In the genomic region with DNA sequence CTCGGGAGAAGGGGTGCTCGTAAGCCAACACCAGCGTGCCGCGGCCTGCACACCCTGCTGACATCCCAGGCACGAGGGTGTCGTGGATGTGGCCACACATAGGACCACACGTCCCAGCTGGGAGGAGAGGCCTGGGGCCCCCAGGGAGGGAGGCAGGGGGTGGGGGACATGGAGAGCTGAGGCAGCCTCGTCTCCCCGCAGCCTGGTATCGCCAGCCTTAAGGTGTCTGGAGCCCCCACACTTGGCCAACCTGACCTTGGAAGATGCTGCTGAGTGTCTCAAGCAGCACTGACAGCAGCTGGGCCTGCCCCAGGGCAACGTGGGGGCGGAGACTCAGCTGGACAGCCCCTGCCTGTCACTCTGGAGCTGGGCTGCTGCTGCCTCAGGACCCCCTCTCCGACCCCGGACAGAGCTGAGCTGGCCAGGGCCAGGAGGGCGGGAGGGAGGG, we compare ENCODE assay signal across 29 cellular contexts.
"Had no signal": no experiment of that assay in that cellular context is flagged by ENCODE, and none has a peak within 500 bp of the region (broad histone marks: within the 10 kb centered on the region; RNA-seq: fewer than 3 reads in every experiment).

No MANE protein-coding gene starts in this region.

- H3K4me3 ChIP-seq: cardiac muscle cell had no signal

- H3K4me3 Mint-ChIP-seq: activated B cell treated with CpG ODN at 0.5 μM for 24 hours; activated CD4-positive, alpha-beta memory T cell treated with anti-CD3 and anti-CD28 coated beads, Interleukin-2, amount 10 ng/mL, durations not matched to agents 7 days and 5 days; activated CD4-positive, alpha-beta T cell treated with anti-CD3 and anti-CD28 coated beads, Interleukin-2, amount 10 ng/mL, durations not matched to agents 7 days and 5 days; activated naive CD4-positive, alpha-beta T cell treated with anti-CD3 and anti-CD28 coated beads for 36 hours; activated naive CD8-positive, alpha-beta T cell had no signal

- H3K27me3 ChIP-seq: brain microvascular endothelial cell, cardiac muscle cell had no signal

- H3K27me3 Mint-ChIP-seq: activated B cell treated with CpG ODN at 0.5 μM for 24 hours; activated CD4-positive, alpha-beta memory T cell treated with anti-CD3 and anti-CD28 coated beads, Interleukin-2, amount 10 ng/mL, durations not matched to agents 7 days and 5 days; activated CD4-positive, alpha-beta T cell treated with anti-CD3 and anti-CD28 coated beads, Interleukin-2, amount 10 ng/mL, durations not matched to agents 7 days and 5 days; activated naive CD8-positive, alpha-beta T cell; activated T-helper 17 cell treated with anti-CD3 and anti-CD28 coated beads, Interleukin-2, amount 50 U/mL, for 72 hours had no signal

- ATAC-seq: activated T-helper 17 cell treated with anti-CD3 and anti-CD28 coated beads, Interleukin-2, amount 50 U/mL, for 72 hours; PC-3 had no signal

- H3K27ac Mint-ChIP-seq: activated B cell treated with CpG ODN at 0.5 μM for 24 hours; activated CD4-positive, alpha-beta memory T cell treated with anti-CD3 and anti-CD28 coated beads, Interleukin-2, amount 10 ng/mL, durations not matched to agents 7 days and 5 days; activated naive CD4-positive, alpha-beta T cell treated with anti-CD3 and anti-CD28 coated beads for 36 hours; activated naive CD8-positive, alpha-beta T cell; activated T-helper 17 cell treated with anti-CD3 and anti-CD28 coated beads, Interleukin-2, amount 50 U/mL, for 72 hours had no signal

- DNase-seq: activated B cell treated with CpG ODN at 0.5 μM for 24 hours; activated CD4-positive, alpha-beta memory T cell treated with anti-CD3 and anti-CD28 coated beads, Interleukin-2, amount 10 ng/mL, durations not matched to agents 7 days and 5 days; activated CD4-positive, alpha-beta T cell treated with anti-CD3 and anti-CD28 coated beads for 1 hour; activated CD4-positive, alpha-beta T cell treated with anti-CD3 and anti-CD28 coated beads, Interleukin-2, amount 10 ng/mL, durations not matched to agents 7 days and 5 days; activated gamma-delta T cell; activated naive CD4-positive, alpha-beta T cell treated with anti-CD3 and anti-CD28 coated beads for 36 hours; activated T-cell treated with anti-CD3 and anti-CD28 coated beads for 4 hours; activated T-cell treated with anti-CD3 and anti-CD28 coated beads, Interleukin-2, amount 50 U/mL, for 48 hours; amygdala; brain microvascular endothelial cell; Kasumi-1; NCI-H1048; NCI-H1417; NCI-H1694; NCI-H2029; NCI-H2107; NCI-H2171 treated with DMSO at 0.1 percent for 48 hours; NCI-H345; NCI-H510A; NCI-H526 treated with DMSO at 0.1 percent for 48 hours; NCI-H82; NK-92 treated with Interleukin-12 subunit alpha and Interleukin-12 subunit beta, amount 100 ng/mL, for 24 hours; PC-3; SIG-M5; T-helper 2 cell; T1000 had no signal

- H3K27ac ChIP-seq: brain microvascular endothelial cell, cardiac muscle cell had no signal

- H3K9me3 Mint-ChIP-seq: activated B cell treated with CpG ODN at 0.5 μM for 24 hours; activated CD4-positive, alpha-beta memory T cell treated with anti-CD3 and anti-CD28 coated beads, Interleukin-2, amount 10 ng/mL, durations not matched to agents 7 days and 5 days; activated CD4-positive, alpha-beta T cell treated with anti-CD3 and anti-CD28 coated beads, Interleukin-2, amount 10 ng/mL, durations not matched to agents 7 days and 5 days; activated naive CD4-positive, alpha-beta T cell treated with anti-CD3 and anti-CD28 coated beads for 36 hours had no signal
